Comparison of ENCODE assay signal across 35 cellular contexts in the genomic region with DNA sequence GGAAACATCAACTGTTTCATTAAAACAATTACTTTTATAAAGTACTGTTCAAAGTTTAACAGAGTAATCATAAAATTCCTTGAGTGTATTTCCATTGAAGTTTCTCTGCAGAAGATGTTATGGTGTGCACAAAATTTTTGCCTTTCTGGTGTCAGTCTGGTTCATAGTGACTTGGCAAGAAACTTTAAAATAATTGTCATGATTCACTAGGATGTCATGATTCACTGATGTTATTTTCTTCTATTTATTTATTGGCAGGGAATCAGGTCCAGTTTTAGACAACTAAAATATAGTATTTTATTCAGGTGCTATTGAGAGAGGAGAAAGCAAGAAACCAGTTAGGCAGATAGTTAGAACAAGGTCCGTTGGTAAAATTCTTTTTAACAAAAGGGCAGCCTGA. TPM values are rescaled to one million over a fixed set of nuclear protein-coding genes. Genes with fewer than 3 reads are reported as not detected.
"Had no signal": no experiment of that assay in that cellular context is flagged by ENCODE, and none has a peak within 500 bp of the region (broad histone marks: within the 10 kb centered on the region; RNA-seq: fewer than 3 reads in every experiment).

No MANE protein-coding gene starts in this region.

- H3K27ac ChIP-seq: colonic mucosa, ovary, stomach, tibial artery had no signal

- H3K27me3 ChIP-seq: colonic mucosa, ovary, stomach, tibial artery had no signal

- H3K4me1 ChIP-seq: colonic mucosa, stomach, tibial artery had no signal

- ATAC-seq: activated CD8-positive, alpha-beta T cell treated with anti-CD3 and anti-CD28 coated beads for 36 hours; activated T-cell treated with anti-CD3 and anti-CD28 coated beads, Interleukin-2, amount 50 U/mL, for 4 hours; activated T-helper 17 cell treated with anti-CD3 and anti-CD28 coated beads, Interleukin-2, amount 50 U/mL, for 72 hours; left lobe of liver; stimulated activated naive B cell treated with anti-CD40 and anti-IgM and Interleukin-4, amounts not matched to agents 10 μg/mL and 1 μg/mL and 100 μg/mL, for 72 hours; WTC11 had no signal

- DNase-seq: activated CD4-positive, alpha-beta T cell treated with anti-CD3 and anti-CD28 coated beads for 1 hour; activated CD4-positive, alpha-beta T cell treated with anti-CD3 and anti-CD28 coated beads, Interleukin-2, amount 50 U/mL, for 1 hour; activated CD8-positive, alpha-beta T cell treated with anti-CD3 and anti-CD28 coated beads for 36 hours; activated gamma-delta T cell treated with Interleukin-2 at 50 U/mL for 16 hours; activated naive CD4-positive, alpha-beta T cell treated with anti-CD3 and anti-CD28 coated beads, Interleukin-2, amount 50 U/mL, for 16 hours; activated T-cell treated with anti-CD3 and anti-CD28 coated beads, Interleukin-2, amount 50 U/mL, for 4 hours; amniotic stem cell; cerebellar nuclear complex; colonic mucosa; effector memory CD4-positive, alpha-beta T cell; head of caudate nucleus; hypothalamus; immature natural killer cell; kidney glomerular epithelial cell; nephron progenitor cell; ovary; stimulated activated CD4-positive, alpha-beta T cell treated with anti-CD3 and anti-CD28 coated beads, Interleukin-15, amount 100 ng/mL, for 24 hours; stimulated activated CD4-positive, alpha-beta T cell treated with anti-CD3 and anti-CD28 coated beads, Interleukin-2, amount 100 ng/mL, for 24 hours; stimulated activated naive B cell treated with anti-CD40 and anti-IgM and Interleukin-4, amounts not matched to agents 10 μg/mL and 1 μg/mL and 100 μg/mL, for 72 hours; stomach; SW 1271; T-helper 9 cell; tibial artery had no signal

- H3K9me3 ChIP-seq: colonic mucosa, ovary, stomach, tibial artery had no signal

- H3K4me3 ChIP-seq: colonic mucosa, lung, ovary, stomach, tibial artery had no signal

- H3K36me3 ChIP-seq: colonic mucosa, ovary, stomach, tibial artery had no signal

RNA-seq across cellular contexts. Expression of a gene that starts 3.8 kb away (rescaled TPM):
- total RNA-seq: activated CD8-positive, alpha-beta T cell treated with anti-CD3 and anti-CD28 coated beads for 36 hours; activated T-cell treated with anti-CD3 and anti-CD28 coated beads, Interleukin-2, amount 50 U/mL, for 4 hours; activated T-helper 17 cell treated with anti-CD3 and anti-CD28 coated beads, Interleukin-2, amount 50 U/mL, for 72 hours; colonic mucosa; dermis microvascular lymphatic vessel endothelial cell; fibroblast of lung; fibroblast of villous mesenchyme; lung; mesenteric fat pad; mucosa of gallbladder; ovary; progenitor cell of endocrine pancreas; stomach; ureter had no signal
- polyA plus RNA-seq: fibroblast of lung, immature natural killer cell, ovary, stomach had no signal

RNA-seq across cellular contexts. Expression of a gene that starts 9.8 kb away (rescaled TPM):
- total RNA-seq: activated CD8-positive, alpha-beta T cell treated with anti-CD3 and anti-CD28 coated beads for 36 hours; activated T-cell treated with anti-CD3 and anti-CD28 coated beads, Interleukin-2, amount 50 U/mL, for 4 hours; activated T-helper 17 cell treated with anti-CD3 and anti-CD28 coated beads, Interleukin-2, amount 50 U/mL, for 72 hours; colonic mucosa; dermis microvascular lymphatic vessel endothelial cell; fibroblast of lung; fibroblast of villous mesenchyme; left lobe of liver; lung; mesenteric fat pad; mucosa of gallbladder; ovary; progenitor cell of endocrine pancreas; stomach; ureter; WTC11 had no signal
- polyA plus RNA-seq: esophagus, fibroblast of lung, immature natural killer cell, lung, ovary, stomach had no signal
